Comparison of ENCODE assay signal across 14 cellular contexts in the genomic region with DNA sequence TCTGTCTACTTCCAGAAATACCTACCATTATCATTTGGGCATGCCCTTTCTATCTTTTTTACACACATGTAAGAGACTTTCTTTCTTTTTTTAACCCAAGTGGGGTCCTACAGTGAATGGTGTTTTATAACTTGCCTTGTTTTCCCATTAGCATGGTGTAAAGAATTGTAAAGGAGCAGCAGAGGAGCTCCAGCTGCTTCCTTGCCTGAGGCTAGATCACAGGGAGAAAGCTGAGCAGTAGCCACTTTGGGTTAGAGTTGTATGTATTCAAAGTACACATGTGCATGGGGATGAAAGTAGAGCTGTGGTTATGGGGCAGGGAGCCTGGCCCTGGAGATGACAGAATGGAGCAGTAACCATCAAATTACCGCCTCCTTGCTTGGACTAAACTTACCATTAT.
"Had no signal": no experiment of that assay in that cellular context is flagged by ENCODE, and none has a peak within 500 bp of the region (broad histone marks: within the 10 kb centered on the region; RNA-seq: fewer than 3 reads in every experiment).

No MANE protein-coding gene starts in this region.

- DNase-seq: KBM-7, MV-4-11, NCI-H1048, NCI-H1105, NCI-H1436 treated with DMSO at 0.1 percent for 48 hours, NCI-H187, NCI-H2029, NCI-H2081 treated with DMSO at 0.1 percent for 48 hours, NCI-H2227 treated with DMSO at 0.1 percent for 48 hours, NCI-H524, NCI-H526 treated with DMSO at 0.1 percent for 48 hours, NCI-H774, SHP77, T-helper 1 cell had no signal
